25 cellular contexts compared by ENCODE assay signal in the genomic region with DNA sequence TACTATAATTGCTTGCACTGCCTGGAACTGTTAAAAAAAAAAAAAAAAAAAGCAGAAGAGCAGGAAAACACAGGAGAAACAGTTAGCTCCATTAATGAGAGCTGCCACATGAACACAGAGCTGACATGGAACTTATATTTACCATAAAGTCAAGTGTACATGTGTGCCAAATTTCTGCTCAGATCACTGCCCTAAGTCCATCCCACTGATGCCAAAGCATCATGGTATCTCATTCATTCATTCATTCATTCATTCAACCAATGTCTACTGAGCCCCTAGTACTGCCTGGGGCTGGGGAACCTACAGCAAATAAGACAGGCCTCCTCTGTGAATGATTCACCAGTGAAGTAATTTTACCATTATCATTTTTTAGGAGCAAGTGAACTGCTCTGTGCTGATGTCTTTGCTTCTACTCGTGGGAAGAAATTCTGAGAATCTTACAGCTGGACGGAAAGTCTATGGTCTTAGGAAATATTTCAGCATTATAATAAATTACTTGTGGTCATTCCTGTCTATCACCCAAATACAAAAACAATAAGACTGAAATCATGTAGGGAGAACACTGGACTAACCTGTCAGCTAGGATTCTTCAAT. TPM values are rescaled to one million over a fixed set of nuclear protein-coding genes. Genes with fewer than 3 reads are reported as not detected.
A peak's percentile ranks its signal among the peaks of the same experiment; 100 is the strongest.
DNase-seq lines count a peak whose midpoint lies in the region; ATAC-seq and TF ChIP-seq lines count a peak whose summit lies in the region.
"Had no signal": no experiment of that assay in that cellular context is flagged by ENCODE, and none has a peak within 500 bp of the region (broad histone marks: within the 10 kb centered on the region; RNA-seq: fewer than 3 reads in every experiment).

No MANE protein-coding gene starts in this region.

- H3K27ac Mint-ChIP-seq in type B pancreatic cell = peak overlapping the region; percentile 71
- H3K27ac Mint-ChIP-seq: CD14-positive monocyte had no signal

- no peaks in the 10 kb centered on the region for H3K36me3 Mint-ChIP-seq in type B pancreatic cell
- H3K36me3 Mint-ChIP-seq: CD14-positive monocyte had no signal

- H3K27me3 Mint-ChIP-seq in type B pancreatic cell = no peaks in the 10 kb centered on the region

- H3K4me1 ChIP-seq in left ventricle myocardium inferior (peaks cover 99% of the 10 kb centered on the region), right atrium auricular region (peaks cover 0 to 92% of the 10 kb centered on the region in 2 donors)

- TF ChIP-seq CTCF in left ventricle myocardium inferior (IDR thresholded peaks at IDR 0.05; ENCODE audit: borderline replicate concordance) (no peak), right atrium auricular region (IDR thresholded peaks at IDR 0.05) (no peak), choroid plexus epithelial cell (conservative IDR thresholded peaks at IDR 0.05; ENCODE audit: low read depth, low read length) (no peak), type B pancreatic cell (conservative IDR thresholded peaks at IDR 0.05) (no peak)

- DNase-seq in left ventricle myocardium inferior = no peak
- no peak for DNase-seq in right atrium auricular region (ENCODE audit: low spot score)
- DNase-seq in NCI-H226 = peak; percentile 38
- peak; percentile 11 for DNase-seq in choroid plexus epithelial cell (ENCODE audit: low read depth)
- no peak for DNase-seq in type B pancreatic cell (ENCODE audit: extremely low spot score, unreplicated experiment)
- no peak for DNase-seq in retina
- DNase-seq in HuH-7.5 (ENCODE audit: low spot score) = no peak
- DNase-seq: BE2C; Calu3; DMS153; DND-41; H7; KG1; MM.1S; NCI-H2029; NCI-H446 treated with DMSO at 0.1 percent for 48 hours; NCI-H526; NCI-H82; NK-92 treated with Interleukin-12 subunit alpha and Interleukin-12 subunit beta, amount 100 ng/mL, for 24 hours; PC-3; RPMI8226; SHP77 had no signal

- H3K36me3 ChIP-seq in left ventricle myocardium inferior (no peaks in the 10 kb centered on the region), right atrium auricular region (no peaks in the 10 kb centered on the region)
- H3K36me3 ChIP-seq: BE2C had no signal

- no peaks in the 10 kb centered on the region for H3K9me3 Mint-ChIP-seq in type B pancreatic cell

- intact Hi-C loops in left ventricle myocardium inferior (cut with micrococcal nuclease) = loop anchor here (10.0 kb wide), 1 partner anchor 48 kb away; no protein-coding TSS in a partner anchor

- H3K4me3 ChIP-seq in left ventricle myocardium inferior (no peak overlapping the region), right atrium auricular region (no peak overlapping the region), choroid plexus epithelial cell (ENCODE audit: low read depth, low read length) (no peak overlapping the region)

- H3K27me3 ChIP-seq in left ventricle myocardium inferior (ENCODE audit: low read depth) (no peaks in the 10 kb centered on the region), right atrium auricular region (no peaks in the 10 kb centered on the region)
- H3K27me3 ChIP-seq: BE2C had no signal

- no peak for ATAC-seq in HG03439 (IDR thresholded peaks at IDR 0.05; ENCODE audit: unreplicated experiment)
- ATAC-seq: HepG2, PC-3 had no signal

- H3K27ac ChIP-seq in left ventricle myocardium inferior (replicated peaks) = peak overlapping the region; percentile 91
- peak overlapping the region in 1 of 2 donors; percentile 45 for H3K27ac ChIP-seq in right atrium auricular region

- H3K9me3 ChIP-seq in left ventricle myocardium inferior (replicated peaks) = no peaks in the 10 kb centered on the region
- no peaks in the 10 kb centered on the region for H3K9me3 ChIP-seq in right atrium auricular region
- H3K9me3 ChIP-seq: BE2C had no signal

- no peak overlapping the region for H3K4me3 Mint-ChIP-seq in type B pancreatic cell
- H3K4me3 Mint-ChIP-seq: CD14-positive monocyte had no signal

- peaks cover 41% of the 10 kb centered on the region for H3K4me1 Mint-ChIP-seq in type B pancreatic cell (ENCODE audit: unreplicated experiment)

RNA-seq across cellular contexts. Expression of a gene that starts 58.8 kb away (rescaled TPM):
- 674 TPM for total RNA-seq in left ventricle myocardium inferior
- 100 to 1,000 TPM; 359 to 404 TPM for total RNA-seq in right atrium auricular region
- 77.7 and 143 TPM in 2 replicates for total RNA-seq in type B pancreatic cell (ENCODE audit: low replicate concordance)

Comparison
In these comparisons a context has a peak if more than half of its experiments do, and no peak if none do; other contexts are left out.
1. DNase-seq: peak in NCI-H226 (single experiment) and choroid plexus epithelial cell (single experiment); none in left ventricle myocardium inferior (single experiment), right atrium auricular region (single experiment), type B pancreatic cell (single experiment), retina (single experiment) and HuH-7.5 (single experiment).